8 cellular contexts compared by ENCODE assay signal in genomic region chr15:77599899-77600298, GRCh38. TPM values are rescaled to one million over a fixed set of nuclear protein-coding genes. Genes with fewer than 3 reads are reported as not detected.
DNase-seq lines count a peak whose midpoint lies in the region; ATAC-seq and TF ChIP-seq lines count a peak whose summit lies in the region.

No MANE protein-coding gene starts in this region.

- no peaks in the 10 kb centered on the region for H3K9me3 ChIP-seq in HEK293 (ENCODE audit: control insufficient read depth, insufficient read depth, low read depth, low read length)
- no peaks in the 10 kb centered on the region for H3K9me3 ChIP-seq in cardiac muscle cell (ENCODE audit: low read depth)
- no peaks in the 10 kb centered on the region for H3K9me3 ChIP-seq in T-helper 17 cell (ENCODE audit: control insufficient read depth, low read length, poor library complexity, severe bottlenecking)

- CTCF ChIA-PET in HEK293 (lab: Yijun Ruan, JAX): interaction anchor here (0.7 to 1.4 kb wide), 5 partner anchors 9 to 490 kb away, joined by 3 to 7 read pairs (median 3); partner anchors contain the start of gene LINGO1

- no peaks in the 10 kb centered on the region for H3K27me3 ChIP-seq in cardiac muscle cell

- H3K4me1 ChIP-seq in HEK293 (ENCODE audit: control insufficient read depth, insufficient read depth, low read length) (no peaks in the 10 kb centered on the region), cardiac muscle cell (ENCODE audit: low read depth) (peaks cover 19% of the 10 kb centered on the region)

- H3K27ac ChIP-seq in HEK293 (ENCODE audit: extremely low read depth, low read depth, low read length) (no peak overlapping the region), cardiac muscle cell (peak overlapping the region; percentile 61)

- DNase-seq in A172 (ENCODE audit: low spot score): peak; percentile 33
- DNase-seq in cardiac muscle cell (ENCODE audit: low read depth in 1 of 2, low spot score in 1 of 2): peak; percentile 76 to 87
- no peak for DNase-seq in T-helper 17 cell
- DNase-seq in T1000 (lab: John Stamatoyannopoulos, UW): no peak

- ATAC-seq in T-helper 17 cell (no peak), GM21576 (IDR thresholded peaks at IDR 0.05; ENCODE audit: unreplicated experiment) (no peak), GM21737 (IDR thresholded peaks at IDR 0.05; ENCODE audit: unreplicated experiment) (no peak)

- H3K36me3 ChIP-seq in HEK293 (ENCODE audit: control insufficient read depth in 2 of 2, insufficient read depth in 1 of 2, low read length in 2 of 2): no peaks in the 10 kb centered on the region
- no peaks in the 10 kb centered on the region for H3K36me3 ChIP-seq in cardiac muscle cell

- H3K4me3 ChIP-seq in HEK293 (ENCODE audit: low read depth, low read length): no peak overlapping the region
- H3K4me3 ChIP-seq in cardiac muscle cell: no peak overlapping the region

- H3K4me3 Mint-ChIP-seq in T-helper 17 cell: no peak overlapping the region

- TF ChIP-seq CTCF in HEK293 (tag by site-specific recombination; IDR thresholded peaks at IDR 0.05) (no peak), cardiac muscle cell (IDR thresholded peaks at IDR 0.05; ENCODE audit: low read depth, low read length) (no peak)

- peaks cover 4% of the 10 kb centered on the region for H3K36me3 Mint-ChIP-seq in T-helper 17 cell (ENCODE audit: low read depth)

- no peak overlapping the region for H3K27ac Mint-ChIP-seq in T-helper 17 cell

- POLR2A ChIA-PET in HEK293 (lab: Yijun Ruan, JAX): interaction anchor here (0.6 kb wide), 1 partner anchor 235 kb away, joined by 3 read pairs; no protein-coding TSS in a partner anchor

- peaks cover 17% of the 10 kb centered on the region for H3K27me3 Mint-ChIP-seq in T-helper 17 cell

- H3K4me1 Mint-ChIP-seq in T-helper 17 cell: peaks cover 8% of the 10 kb centered on the region

TF ChIP-seq in HEK293, 187 proteins besides CTCF, POLR2A, EP300 and RAD21 (continues in another document):
- TF ChIP-seq, protein P1, sequence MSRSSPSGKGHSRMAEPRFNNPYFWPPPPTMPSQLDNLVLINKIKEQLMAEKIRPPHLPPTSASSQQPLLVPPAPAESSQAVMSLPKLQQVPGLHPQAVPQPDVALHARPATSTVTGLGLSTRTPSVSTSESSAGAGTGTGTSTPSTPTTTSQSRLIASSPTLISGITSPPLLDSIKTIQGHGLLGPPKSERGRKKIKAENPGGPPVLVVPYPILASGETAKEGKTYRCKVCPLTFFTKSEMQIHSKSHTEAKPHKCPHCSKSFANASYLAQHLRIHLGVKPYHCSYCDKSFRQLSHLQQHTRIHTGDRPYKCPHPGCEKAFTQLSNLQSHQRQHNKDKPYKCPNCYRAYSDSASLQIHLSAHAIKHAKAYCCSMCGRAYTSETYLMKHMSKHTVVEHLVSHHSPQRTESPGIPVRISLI (tag by site-specific recombination; IDR thresholded peaks at IDR 0.05): no peak
- TF ChIP-seq ZNF174 (tag by site-specific recombination; IDR thresholded peaks at IDR 0.05) (no peak), ZNF426 (tag by site-specific recombination; IDR thresholded peaks at IDR 0.05) (no peak), ZNF341 (tag by site-specific recombination; IDR thresholded peaks at IDR 0.05; ENCODE audit: low read depth) (peak; percentile 47; the same call in 1 of the 2 replicates), ZNF837 (tag by site-specific recombination; IDR thresholded peaks at IDR 0.05) (no peak), SP2 (tag by site-specific recombination; IDR thresholded peaks at IDR 0.05) (peak; percentile 49), ZNF610 (tag by site-specific recombination; IDR thresholded peaks at IDR 0.05; ENCODE audit: borderline replicate concordance) (no peak), HOXC10 (CRISPR knock-in tag; IDR thresholded peaks at IDR 0.05) (no peak), ZFHX2 (tag by site-specific recombination; conservative IDR thresholded peaks at IDR 0.05) (no peak)
- TF ChIP-seq, protein P2, sequence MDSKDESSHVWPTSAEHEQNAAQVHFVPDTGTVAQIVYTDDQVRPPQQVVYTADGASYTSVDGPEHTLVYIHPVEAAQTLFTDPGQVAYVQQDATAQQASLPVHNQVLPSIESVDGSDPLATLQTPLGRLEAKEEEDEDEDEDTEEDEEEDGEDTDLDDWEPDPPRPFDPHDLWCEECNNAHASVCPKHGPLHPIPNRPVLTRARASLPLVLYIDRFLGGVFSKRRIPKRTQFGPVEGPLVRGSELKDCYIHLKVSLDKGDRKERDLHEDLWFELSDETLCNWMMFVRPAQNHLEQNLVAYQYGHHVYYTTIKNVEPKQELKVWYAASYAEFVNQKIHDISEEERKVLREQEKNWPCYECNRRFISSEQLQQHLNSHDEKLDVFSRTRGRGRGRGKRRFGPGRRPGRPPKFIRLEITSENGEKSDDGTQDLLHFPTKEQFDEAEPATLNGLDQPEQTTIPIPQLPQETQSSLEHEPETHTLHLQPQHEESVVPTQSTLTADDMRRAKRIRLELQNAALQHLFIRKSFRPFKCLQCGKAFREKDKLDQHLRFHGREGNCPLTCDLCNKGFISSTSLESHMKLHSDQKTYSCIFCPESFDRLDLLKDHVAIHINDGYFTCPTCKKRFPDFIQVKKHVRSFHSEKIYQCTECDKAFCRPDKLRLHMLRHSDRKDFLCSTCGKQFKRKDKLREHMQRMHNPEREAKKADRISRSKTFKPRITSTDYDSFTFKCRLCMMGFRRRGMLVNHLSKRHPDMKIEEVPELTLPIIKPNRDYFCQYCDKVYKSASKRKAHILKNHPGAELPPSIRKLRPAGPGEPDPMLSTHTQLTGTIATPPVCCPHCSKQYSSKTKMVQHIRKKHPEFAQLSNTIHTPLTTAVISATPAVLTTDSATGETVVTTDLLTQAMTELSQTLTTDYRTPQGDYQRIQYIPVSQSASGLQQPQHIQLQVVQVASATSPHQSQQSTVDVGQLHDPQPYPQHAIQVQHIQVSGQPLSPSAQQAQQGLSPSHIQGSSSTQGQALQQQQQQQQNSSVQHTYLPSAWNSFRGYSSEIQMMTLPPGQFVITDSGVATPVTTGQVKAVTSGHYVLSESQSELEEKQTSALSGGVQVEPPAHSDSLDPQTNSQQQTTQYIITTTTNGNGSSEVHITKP (tag by site-specific recombination; IDR thresholded peaks at IDR 0.05): 0 out of 2 replicates have a peak, but pooled peaks have one; percentile 27

TF ChIP-seq in PFSK-1, 5 proteins besides CTCF, POLR2A, EP300 and RAD21:
- no peak for TF ChIP-seq REST (IDR thresholded peaks at IDR 0.05; ENCODE audit: insufficient read depth in 1 of 2, low read depth in 2 of 2, low read length in 2 of 2)
- no peak for TF ChIP-seq SIN3A (IDR thresholded peaks at IDR 0.05; ENCODE audit: borderline replicate concordance, insufficient read depth, low read length)
- TF ChIP-seq FOXP2 (optimal IDR thresholded peaks at IDR 0.05; ENCODE audit: borderline replicate concordance, extremely low read depth, extremely low read length, insufficient read depth): no peak
- TF ChIP-seq TAF1 (IDR thresholded peaks at IDR 0.05; ENCODE audit: borderline replicate concordance, insufficient read depth, low read length): 0 out of 2 replicates have a peak, but pooled peaks have one; percentile 37
- TF ChIP-seq POLR2AphosphoS5 (IDR thresholded peaks at IDR 0.05; ENCODE audit: low read depth, low read length): peak; percentile 71

RNA-seq across cellular contexts. Expression of gene LINGO1, which starts 32.8 kb away (rescaled TPM):
- 0.60 and 1.1 TPM in 2 replicates for total RNA-seq in A172 (2014; rRNA removed; shearing (Covaris generic))
- polyA plus RNA-seq in PFSK-1 (2012; ENCODE audit: insufficient read length, low read depth): 211 TPM
- total RNA-seq in cardiac muscle cell (21.8 and 31.8 TPM in 2 replicates), T-helper 17 cell (not detected)
- 37.0 and 75.4 TPM in 2 replicates for polyA plus RNA-seq in cardiac muscle cell

Comparison
In these comparisons a context has a peak if more than half of its experiments do, and no peak if none do; other contexts are left out.
1. DNase-seq: peak in A172 (single experiment) and cardiac muscle cell (2 of 2); none in T-helper 17 cell (0 of 3) and T1000 (single experiment).
2. RNA of gene LINGO1, which starts 32.8 kb away (total RNA-seq): 21.8 to 31.8 TPM in cardiac muscle cell; 0.60 to 1.1 TPM in A172 and not detected in T-helper 17 cell; every median in the first group is over 10 times any median in the second.